11 cellular contexts compared by ENCODE assay signal in genomic region chr20:40563296-40563950, GRCh38.
DNase-seq lines count a peak whose midpoint lies in the region; ATAC-seq and TF ChIP-seq lines count a peak whose summit lies in the region.
"Had no signal": no experiment of that assay in that cellular context is flagged by ENCODE, and none has a peak within 500 bp of the region (broad histone marks: within the 10 kb centered on the region; RNA-seq: fewer than 3 reads in every experiment).

No MANE protein-coding gene starts in this region.

- H3K27ac Mint-ChIP-seq in dendritic cell treated with granulocyte-macrophage colony-stimulating factor and Interleukin-4, amounts not matched to agents 40 ng/mL and 50 ng/mL, for 4 days, result peak overlapping the region; percentile 2

- H3K36me3 Mint-ChIP-seq in dendritic cell treated with granulocyte-macrophage colony-stimulating factor and Interleukin-4, amounts not matched to agents 40 ng/mL and 50 ng/mL, for 4 days (ENCODE audit: low read depth), result no peaks in the 10 kb centered on the region
- H3K36me3 Mint-ChIP-seq: CD4-positive, alpha-beta memory T cell had no signal

- H3K27me3 Mint-ChIP-seq in dendritic cell treated with granulocyte-macrophage colony-stimulating factor and Interleukin-4, amounts not matched to agents 40 ng/mL and 50 ng/mL, for 4 days, result peaks cover 3% of the 10 kb centered on the region

- ATAC-seq in omental fat pad (ENCODE audit: low FRiP score), result no peak

- peak; percentile 2 for DNase-seq in COR-L47 (lab: John Stamatoyannopoulos, UW)
- peak; percentile 1 for DNase-seq in NCI-H69 (lab: John Stamatoyannopoulos, UW)
- peak; percentile 88 for DNase-seq in mucosa of gallbladder (ENCODE audit: low spot score)
- no peak for DNase-seq in activated effector memory CD4-positive, alpha-beta T cell treated with anti-CD3 and anti-CD28 coated beads, Interleukin-2, amount 50 U/mL, for 16 hours
- no peak for DNase-seq in omental fat pad (ENCODE audit: low spot score)
- DNase-seq in T1000 (lab: John Stamatoyannopoulos, UW), result no peak
- no peak for DNase-seq in stimulated activated CD4-positive, alpha-beta T cell treated with anti-CD3 and anti-CD28 coated beads, Interleukin-4, amount 100 ng/mL, for 4 hours
- DNase-seq: CD4-positive, alpha-beta memory T cell; hypothalamus; NCI-H1092 had no signal

- no peak overlapping the region for H3K4me3 Mint-ChIP-seq in dendritic cell treated with granulocyte-macrophage colony-stimulating factor and Interleukin-4, amounts not matched to agents 40 ng/mL and 50 ng/mL, for 4 days
- H3K4me3 Mint-ChIP-seq: CD4-positive, alpha-beta memory T cell had no signal

- peaks cover 42% of the 10 kb centered on the region for H3K4me1 Mint-ChIP-seq in dendritic cell treated with granulocyte-macrophage colony-stimulating factor and Interleukin-4, amounts not matched to agents 40 ng/mL and 50 ng/mL, for 4 days (ENCODE audit: low read depth)
- H3K4me1 Mint-ChIP-seq: CD4-positive, alpha-beta memory T cell had no signal

- no peak for TF ChIP-seq CTCF in omental fat pad (IDR thresholded peaks at IDR 0.05)

- H3K9me3 Mint-ChIP-seq in dendritic cell treated with granulocyte-macrophage colony-stimulating factor and Interleukin-4, amounts not matched to agents 40 ng/mL and 50 ng/mL, for 4 days, result no peaks in the 10 kb centered on the region
- H3K9me3 Mint-ChIP-seq: CD4-positive, alpha-beta memory T cell had no signal

- intact Hi-C loops in dendritic cell treated with granulocyte-macrophage colony-stimulating factor and Interleukin-4, amounts not matched to agents 40 ng/mL and 50 ng/mL, for 4 days (cut with micrococcal nuclease), result loop anchor here (2.0 kb wide), 1 partner anchor 117 kb away; no protein-coding TSS in a partner anchor

Comparison
In these comparisons a context has a peak if more than half of its experiments do, and no peak if none do; other contexts are left out.
1. DNase-seq: peak in COR-L47 (single experiment), NCI-H69 (single experiment) and mucosa of gallbladder (single experiment); none in activated effector memory CD4-positive, alpha-beta T cell treated with anti-CD3 and anti-CD28 coated beads, Interleukin-2, amount 50 U/mL, for 16 hours (single experiment), omental fat pad (single experiment), T1000 (single experiment) and stimulated activated CD4-positive, alpha-beta T cell treated with anti-CD3 and anti-CD28 coated beads, Interleukin-4, amount 100 ng/mL, for 4 hours (0 of 2).